In genomic region chr17:62821213-62822079, GRCh38 we compare ENCODE assay signal across 18 cellular contexts. TPM values are rescaled to one million over a fixed set of nuclear protein-coding genes. Genes with fewer than 3 reads are reported as not detected.
DNase-seq lines count a peak whose midpoint lies in the region; ATAC-seq, FAIRE-seq and TF ChIP-seq lines count a peak whose summit lies in the region.
"Had no signal": no experiment of that assay in that cellular context is flagged by ENCODE, and none has a peak within 500 bp of the region (broad histone marks: within the 10 kb centered on the region; RNA-seq: fewer than 3 reads in every experiment).

No MANE protein-coding gene starts in this region.

- 72% methylated on average over 12 of the region's 15 CpGs for WGBS in right lobe of liver (ENCODE audit: insufficient coverage, low coverage, low lambda C conversion rate, missing lambda C conversion rate)
- 65 to 74% methylated on average over 15 of the region's 15 CpGs for WGBS in testis, 2 donors

- POLR2A ChIA-PET in RWPE1 (lab: Yijun Ruan, JAX; ENCODE audit: low non-redundant PET): no interaction called here

- no peak for FAIRE-seq in bronchial epithelial cell (lab: Jason Lieb, UNC)
- FAIRE-seq: GM12892, RCC 7860 had no signal

- H3K36me3 ChIP-seq in bronchial epithelial cell (ENCODE audit: control insufficient read depth, insufficient read depth, low read length) (no peaks in the 10 kb centered on the region), right lobe of liver (no peaks in the 10 kb centered on the region), testis (ENCODE audit: low read depth, missing control alignments) (no peaks in the 10 kb centered on the region)
- H3K36me3 ChIP-seq: BLaER1 treated with 17β-estradiol and CSF1 and Interleukin-3, amounts not matched to agents 10 nM and 100 nM; colonic mucosa had no signal

- intact Hi-C loops in right lobe of liver (cut with DNase I) (no loop called here), testis (cut with DNase I; ENCODE audit: low total_unique reads) (no loop called here)

- TF ChIP-seq POLR2A in right lobe of liver (IDR thresholded peaks at IDR 0.05): no peak
- TF ChIP-seq POLR2A in testis (IDR thresholded peaks at IDR 0.05): no peak

- DNase-seq in RWPE1 (ENCODE audit: low spot score) (no peak), bronchial epithelial cell (ENCODE audit: low read depth) (peak; percentile 62), right lobe of liver (no peak), testis (peak; percentile 56), NCI-H82 treated with DMSO at 0.1 percent for 48 hours (lab: John Stamatoyannopoulos, UW; ENCODE audit: unreplicated experiment) (no peak)
- DNase-seq: activated CD8-positive, alpha-beta T cell treated with anti-CD3 and anti-CD28 coated beads, Interleukin-2, amount 10 ng/mL, durations not matched to agents 7 days and 5 days; colonic mucosa; GF-D8; KBM-7; NCI-H1048; NCI-H2081 treated with DMSO at 0.1 percent for 48 hours; stimulated activated CD4-positive, alpha-beta T cell treated with anti-CD3 and anti-CD28 coated beads, Interleukin-4, amount 100 ng/mL, for 1 hour had no signal

- H3K9me3 ChIP-seq in right lobe of liver: no peaks in the 10 kb centered on the region
- H3K9me3 ChIP-seq in testis: no peaks in the 10 kb centered on the region
- H3K9me3 ChIP-seq: BLaER1 treated with 17β-estradiol and CSF1 and Interleukin-3, amounts not matched to agents 10 nM and 100 nM; colonic mucosa had no signal

- H3K4me1 ChIP-seq in right lobe of liver (no peaks in the 10 kb centered on the region), testis (peaks cover 40% of the 10 kb centered on the region)
- H3K4me1 ChIP-seq: colonic mucosa had no signal

- H3K27ac ChIP-seq in RWPE1 (peak overlapping the region; percentile 95), right lobe of liver (peak overlapping the region in 1 of 3 donors; percentile 29), testis (peak overlapping the region; percentile 14 to 28)
- H3K27ac ChIP-seq: BLaER1 treated with 17β-estradiol and CSF1 and Interleukin-3, amounts not matched to agents 10 nM and 100 nM; colonic mucosa had no signal

- TF ChIP-seq CTCF in RWPE1 (conservative IDR thresholded peaks at IDR 0.05; ENCODE audit: low read depth) (no peak), bronchial epithelial cell (IDR thresholded peaks at IDR 0.05; ENCODE audit: insufficient read depth, low read length, severe bottlenecking) (no peak), right lobe of liver (IDR thresholded peaks at IDR 0.05) (no peak), testis (IDR thresholded peaks at IDR 0.05) (no peak)

- CTCF ChIA-PET in RWPE1 (lab: Yijun Ruan, JAX): no interaction called here

- peak; percentile 47 to 73 (median 54) for ATAC-seq in right lobe of liver
- ATAC-seq in HG03139 (IDR thresholded peaks at IDR 0.05; ENCODE audit: unreplicated experiment): no peak
- ATAC-seq in GM21367 (IDR thresholded peaks at IDR 0.05; ENCODE audit: unreplicated experiment): no peak
- ATAC-seq: activated CD8-positive, alpha-beta T cell treated with anti-CD3 and anti-CD28 coated beads, Interleukin-2, amount 10 ng/mL, durations not matched to agents 7 days and 5 days had no signal

- H3K4me3 ChIP-seq in bronchial epithelial cell (ENCODE audit: low read depth, low read length) (no peak overlapping the region), right lobe of liver (no peak overlapping the region), testis (no peak overlapping the region)
- H3K4me3 ChIP-seq: BLaER1 treated with 17β-estradiol and CSF1 and Interleukin-3, amounts not matched to agents 10 nM and 100 nM; colonic mucosa had no signal

- H3K27me3 ChIP-seq in bronchial epithelial cell (ENCODE audit: control insufficient read depth, insufficient read depth, low read length) (no peaks in the 10 kb centered on the region), right lobe of liver (no peaks in the 10 kb centered on the region), testis (no peaks in the 10 kb centered on the region)
- H3K27me3 ChIP-seq: BLaER1 treated with 17β-estradiol and CSF1 and Interleukin-3, amounts not matched to agents 10 nM and 100 nM; colonic mucosa had no signal

RNA-seq across cellular contexts. Expression of gene MARCHF10, which starts 13.3 kb away (rescaled TPM):
- total RNA-seq in bronchial epithelial cell: not detected in 2 replicates
- total RNA-seq in right lobe of liver: not detected
- 100 to 1,000 TPM in 1 of 2 donors, 10 to 100 TPM in 1; 61.5 to 118 TPM for total RNA-seq in testis
- polyA plus RNA-seq in testis (ENCODE audit: insufficient read depth, low read depth, low replicate concordance): 266 TPM
- total RNA-seq: activated CD8-positive, alpha-beta T cell treated with anti-CD3 and anti-CD28 coated beads, Interleukin-2, amount 10 ng/mL, durations not matched to agents 7 days and 5 days; activated T-helper 1 cell treated with anti-CD3 and anti-CD28 coated beads, Interleukin-12 subunit alpha, Interleukin-12 subunit beta, Interleukin-2, Interleukin-4 antibody, amounts not matched to agents 30 ng/mL and 10 ng/mL and 1 ng/mL, durations not matched to agents 14 hours and 24 hours and 36 hours; colonic mucosa had no signal

Comparison
In these comparisons a context has a peak if more than half of its experiments do, and no peak if none do; other contexts are left out.
1. DNase-seq: peak in bronchial epithelial cell (single experiment) and testis (single experiment); none in RWPE1 (single experiment), right lobe of liver (0 of 3) and NCI-H82 treated with DMSO at 0.1 percent for 48 hours (single experiment).
2. ATAC-seq: peak in right lobe of liver (4 of 4); none in HG03139 (single experiment) and GM21367 (single experiment).
3. RNA of gene MARCHF10, which starts 13.3 kb away (total RNA-seq): 61.5 to 118 TPM in testis; not detected in bronchial epithelial cell and not detected in right lobe of liver; every median in the first group is over 10 times any median in the second.